1 cellular context compared by ENCODE assay signal in genomic region chr3:42712344-42712648, GRCh38.
TF ChIP-seq lines count a peak whose summit lies in the region.

No MANE protein-coding gene starts in this region.

TF ChIP-seq in H1, 55 proteins besides CTCF, POLR2A, EP300 and RAD21:
- TF ChIP-seq SUZ12 (IDR thresholded peaks at IDR 0.05; ENCODE audit: low read length) (no peak), JUND (IDR thresholded peaks at IDR 0.05; ENCODE audit: low read length) (no peak), NRF1 (IDR thresholded peaks at IDR 0.05; ENCODE audit: low read depth, low read length) (no peak), BCL11A (IDR thresholded peaks at IDR 0.05; ENCODE audit: low read depth in 2 of 2, low read length in 2 of 2) (no peak), CHD7 (IDR thresholded peaks at IDR 0.05; ENCODE audit: insufficient replicate concordance, low read length) (no peak)
